In the genomic region with DNA sequence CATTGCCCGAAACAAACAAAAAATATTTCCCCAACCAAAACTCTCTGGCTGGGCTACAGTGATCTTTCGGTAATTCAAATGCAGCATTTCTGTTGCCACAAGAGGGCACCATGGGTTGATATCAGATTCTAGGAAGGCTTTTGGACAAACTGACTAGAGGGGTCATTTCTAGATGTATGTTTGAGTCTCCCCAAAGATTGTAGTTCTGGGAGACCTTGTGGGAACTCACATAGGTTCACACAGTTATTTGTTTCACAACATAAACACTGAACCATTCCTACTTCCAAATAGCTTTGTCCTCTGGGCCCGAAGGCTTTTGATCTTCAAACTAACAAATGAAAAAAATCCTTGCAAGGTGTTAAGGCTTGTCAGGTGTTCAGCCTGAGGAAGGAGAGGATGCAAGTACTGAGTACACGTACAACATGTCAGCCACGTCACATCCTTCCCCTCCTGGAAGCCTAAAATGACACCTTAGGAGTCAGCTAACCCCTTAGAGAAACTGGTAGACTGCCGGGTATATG, we compare ENCODE assay signal across 8 cellular contexts. TPM values are rescaled to one million over a fixed set of nuclear protein-coding genes. Genes with fewer than 3 reads are reported as not detected.
DNase-seq lines count a peak whose midpoint lies in the region; ATAC-seq and TF ChIP-seq lines count a peak whose summit lies in the region.

No MANE protein-coding gene starts in this region.

- peaks cover 14 to 19% (median 16%) of the 10 kb centered on the region in 3 donors for H3K4me1 Mint-ChIP-seq in CD8-positive, alpha-beta memory T cell
- H3K4me1 Mint-ChIP-seq in activated CD8-positive, alpha-beta memory T cell treated with anti-CD3 and anti-CD28 coated beads, Interleukin-2, amount 10 ng/mL, durations not matched to agents 7 days and 5 days, result peaks cover 52% of the 10 kb centered on the region
- peaks cover 0 to 8% of the 10 kb centered on the region in 2 donors for H3K4me1 Mint-ChIP-seq in natural killer cell

- DNase-seq in CD8-positive, alpha-beta memory T cell, result peak; percentile 29 to 79 (median 77)
- peak; percentile 5 for DNase-seq in NCI-H2227 treated with DMSO at 0.1 percent for 48 hours (lab: John Stamatoyannopoulos, UW)
- peak; percentile 73 for DNase-seq in activated CD8-positive, alpha-beta memory T cell treated with anti-CD3 and anti-CD28 coated beads, Interleukin-2, amount 10 ng/mL, durations not matched to agents 7 days and 5 days
- no peak for DNase-seq in esophagus squamous epithelium (lab: John Stamatoyannopoulos, UW)
- DNase-seq in natural killer cell, result peak; percentile 33
- DNase-seq in NCI-H1048 (lab: John Stamatoyannopoulos, UW), result no peak

- H3K27ac ChIP-seq in CD8-positive, alpha-beta memory T cell (ENCODE audit: low read depth, low read length), result no peak overlapping the region
- peak overlapping the region in 1 of 4 donors; percentile 31 for H3K27ac ChIP-seq in esophagus squamous epithelium

- WGBS in esophagus squamous epithelium, 2 donors, result 26 to 32% methylated on average over 5 to 6 of the region's 6 CpGs

- TF ChIP-seq CTCF in esophagus squamous epithelium (IDR thresholded peaks at IDR 0.05) (peak; percentile 52 to 75 (median 68)), natural killer cell (IDR thresholded peaks at IDR 0.05) (peak; percentile 77)

- peaks cover 0 to 17% (median 8%) of the 10 kb centered on the region in 3 donors for H3K36me3 Mint-ChIP-seq in CD8-positive, alpha-beta memory T cell
- H3K36me3 Mint-ChIP-seq in activated CD8-positive, alpha-beta memory T cell treated with anti-CD3 and anti-CD28 coated beads, Interleukin-2, amount 10 ng/mL, durations not matched to agents 7 days and 5 days, result peaks cover 65% of the 10 kb centered on the region
- no peaks in the 10 kb centered on the region for H3K36me3 Mint-ChIP-seq in natural killer cell

- peaks cover 0 to 2% (median 0%) of the 10 kb centered on the region in 5 donors for H3K9me3 Mint-ChIP-seq in CD8-positive, alpha-beta memory T cell
- no peaks in the 10 kb centered on the region for H3K9me3 Mint-ChIP-seq in activated CD8-positive, alpha-beta memory T cell treated with anti-CD3 and anti-CD28 coated beads, Interleukin-2, amount 10 ng/mL, durations not matched to agents 7 days and 5 days (ENCODE audit: low read depth)
- no peaks in the 10 kb centered on the region for H3K9me3 Mint-ChIP-seq in natural killer cell

- ATAC-seq in GM21367 (IDR thresholded peaks at IDR 0.05; ENCODE audit: unreplicated experiment) (peak; percentile 68), natural killer cell (peak; percentile 70 to 84 (median 82)), HG02884 (IDR thresholded peaks at IDR 0.05; ENCODE audit: unreplicated experiment) (no peak)
- ATAC-seq in activated CD8-positive, alpha-beta memory T cell treated with anti-CD3 and anti-CD28 coated beads, Interleukin-2, amount 10 ng/mL, durations not matched to agents 7 days and 5 days, result peak; percentile 80

- no peak overlapping the region for H3K4me3 ChIP-seq in CD8-positive, alpha-beta memory T cell (ENCODE audit: low read length)
- H3K4me3 ChIP-seq in esophagus squamous epithelium, result no peak overlapping the region

- no peaks in the 10 kb centered on the region for H3K27me3 ChIP-seq in CD8-positive, alpha-beta memory T cell (ENCODE audit: insufficient read depth, low read length, poor library complexity, severe bottlenecking)
- H3K27me3 ChIP-seq in esophagus squamous epithelium, result no peaks in the 10 kb centered on the region

- no peaks in the 10 kb centered on the region for H3K9me3 ChIP-seq in CD8-positive, alpha-beta memory T cell (ENCODE audit: low read length)
- H3K9me3 ChIP-seq in esophagus squamous epithelium, result no peaks in the 10 kb centered on the region

- TF ChIP-seq POLR2A in esophagus squamous epithelium (IDR thresholded peaks at IDR 0.05), result no peak

- H3K36me3 ChIP-seq in CD8-positive, alpha-beta memory T cell (ENCODE audit: insufficient read depth, low read length), result no peaks in the 10 kb centered on the region
- H3K36me3 ChIP-seq in esophagus squamous epithelium, result no peaks in the 10 kb centered on the region

- H3K27ac Mint-ChIP-seq in CD8-positive, alpha-beta memory T cell, result peak overlapping the region; percentile 85 to 98 (median 96)
- peak overlapping the region; percentile 81 for H3K27ac Mint-ChIP-seq in activated CD8-positive, alpha-beta memory T cell treated with anti-CD3 and anti-CD28 coated beads, Interleukin-2, amount 10 ng/mL, durations not matched to agents 7 days and 5 days
- H3K27ac Mint-ChIP-seq in natural killer cell, result peak overlapping the region; percentile 43

- H3K4me1 ChIP-seq in CD8-positive, alpha-beta memory T cell (ENCODE audit: insufficient read depth, low read length), result peaks cover 12% of the 10 kb centered on the region
- H3K4me1 ChIP-seq in esophagus squamous epithelium, result peaks cover 0 to 24% (median 3%) of the 10 kb centered on the region in 3 donors

- intact Hi-C loops in esophagus squamous epithelium (cut with DNase I), result no loop called here
- intact Hi-C loops in natural killer cell (cut with micrococcal nuclease), result loop anchor here (1.0 to 10.0 kb wide), 3 partner anchors 37 to 130 kb away; no protein-coding TSS in a partner anchor

- POLR2A ChIA-PET in CD8-positive, alpha-beta memory T cell (lab: Charles Lee), result interaction anchor here (0.6 to 2.1 kb wide), 5 partner anchors 24 to 75 kb away, joined by 5 to 13 read pairs (median 10); no protein-coding TSS in a partner anchor

- peak overlapping the region in 5 of 7 donors; percentile 22 to 73 (median 56) for H3K4me3 Mint-ChIP-seq in CD8-positive, alpha-beta memory T cell
- no peak overlapping the region for H3K4me3 Mint-ChIP-seq in activated CD8-positive, alpha-beta memory T cell treated with anti-CD3 and anti-CD28 coated beads, Interleukin-2, amount 10 ng/mL, durations not matched to agents 7 days and 5 days
- no peak overlapping the region for H3K4me3 Mint-ChIP-seq in natural killer cell

- CTCF ChIA-PET in CD8-positive, alpha-beta memory T cell (lab: Charles Lee), result interaction anchor here (0.8 to 3.7 kb wide), 29 partner anchors 10 to 395 kb away, joined by 3 to 56 read pairs (median 5); a partner anchor contains a TSS
- CTCF ChIA-PET in activated CD8-positive, alpha-beta memory T cell treated with anti-CD3 and anti-CD28 coated beads, Interleukin-2, amount 10 ng/mL, durations not matched to agents 7 days and 5 days (lab: Charles Lee), result interaction anchor here (0.6 to 5.2 kb wide), 23 partner anchors 9 to 239 kb away, joined by 3 to 41 read pairs (median 6); a partner anchor contains a TSS

- peaks cover under 1 to 3% of the 10 kb centered on the region in 2 donors for H3K27me3 Mint-ChIP-seq in CD8-positive, alpha-beta memory T cell
- H3K27me3 Mint-ChIP-seq in activated CD8-positive, alpha-beta memory T cell treated with anti-CD3 and anti-CD28 coated beads, Interleukin-2, amount 10 ng/mL, durations not matched to agents 7 days and 5 days, result no peaks in the 10 kb centered on the region
- H3K27me3 Mint-ChIP-seq in natural killer cell (ENCODE audit: low read depth in 2 of 2), result peaks cover 0 to 4% of the 10 kb centered on the region in 2 donors

RNA-seq across cellular contexts. Expression of a gene that starts 37.0 kb away (rescaled TPM):
- 10 to 100 TPM; 30.1 to 33.5 TPM for total RNA-seq in CD8-positive, alpha-beta memory T cell
- polyA plus RNA-seq in CD8-positive, alpha-beta memory T cell, result 19.8 TPM
- 10 to 100 TPM; 31.1 to 31.7 TPM for total RNA-seq in activated CD8-positive, alpha-beta memory T cell treated with anti-CD3 and anti-CD28 coated beads, Interleukin-2, amount 10 ng/mL, durations not matched to agents 7 days and 5 days
- 10 to 100 TPM in 2 of 4 donors, 1 to 10 TPM in 2; 7.1 to 15.6 (median 11.0) TPM for total RNA-seq in esophagus squamous epithelium
- 10 to 100 TPM; 10.7 to 11.8 (median 11.3) TPM for total RNA-seq in natural killer cell

RNA-seq across cellular contexts. Expression of a gene that starts 47.9 kb away (rescaled TPM):
- 1,000 to 10,000 TPM; 1,178 to 1,224 TPM for total RNA-seq in CD8-positive, alpha-beta memory T cell
- 8.3 TPM for polyA plus RNA-seq in CD8-positive, alpha-beta memory T cell
- total RNA-seq in activated CD8-positive, alpha-beta memory T cell treated with anti-CD3 and anti-CD28 coated beads, Interleukin-2, amount 10 ng/mL, durations not matched to agents 7 days and 5 days, result 100 to 1,000 TPM; 302 to 832 TPM
- total RNA-seq in esophagus squamous epithelium (1 to 10 TPM in 2 of 4 donors, under 1 TPM in 1, not detected in 1; 0.70 to 3.8 (median 3.0) TPM), natural killer cell (10 to 100 TPM in 1 of 3 donors, 1 to 10 TPM in 2; 3.4 to 11.2 (median 3.7) TPM)

Comparison
In these comparisons a context has a peak if more than half of its experiments do, and no peak if none do; other contexts are left out.
1. DNase-seq: peak in CD8-positive, alpha-beta memory T cell (5 of 5), NCI-H2227 treated with DMSO at 0.1 percent for 48 hours (single experiment), activated CD8-positive, alpha-beta memory T cell treated with anti-CD3 and anti-CD28 coated beads, Interleukin-2, amount 10 ng/mL, durations not matched to agents 7 days and 5 days (single experiment) and natural killer cell (single experiment); none in esophagus squamous epithelium (single experiment) and NCI-H1048 (single experiment).
2. H3K27ac Mint-ChIP-seq: peak in every context shown above with its lines; median percentile 96 in CD8-positive, alpha-beta memory T cell; 81 in activated CD8-positive, alpha-beta memory T cell treated with anti-CD3 and anti-CD28 coated beads, Interleukin-2, amount 10 ng/mL, durations not matched to agents 7 days and 5 days; 43 in natural killer cell.
3. H3K4me3 Mint-ChIP-seq: peak in CD8-positive, alpha-beta memory T cell (5 of 7); none in activated CD8-positive, alpha-beta memory T cell treated with anti-CD3 and anti-CD28 coated beads, Interleukin-2, amount 10 ng/mL, durations not matched to agents 7 days and 5 days (single experiment) and natural killer cell (single experiment).
4. RNA of a gene that starts 47.9 kb away (total RNA-seq): 1,178 to 1,224 TPM in CD8-positive, alpha-beta memory T cell and 302 to 832 TPM in activated CD8-positive, alpha-beta memory T cell treated with anti-CD3 and anti-CD28 coated beads, Interleukin-2, amount 10 ng/mL, durations not matched to agents 7 days and 5 days; 3.4 to 11.2 TPM in natural killer cell and 0.70 to 3.8 TPM in esophagus squamous epithelium; every median in the first group is over 10 times any median in the second.